8 cellular contexts compared by ENCODE assay signal in the genomic region with DNA sequence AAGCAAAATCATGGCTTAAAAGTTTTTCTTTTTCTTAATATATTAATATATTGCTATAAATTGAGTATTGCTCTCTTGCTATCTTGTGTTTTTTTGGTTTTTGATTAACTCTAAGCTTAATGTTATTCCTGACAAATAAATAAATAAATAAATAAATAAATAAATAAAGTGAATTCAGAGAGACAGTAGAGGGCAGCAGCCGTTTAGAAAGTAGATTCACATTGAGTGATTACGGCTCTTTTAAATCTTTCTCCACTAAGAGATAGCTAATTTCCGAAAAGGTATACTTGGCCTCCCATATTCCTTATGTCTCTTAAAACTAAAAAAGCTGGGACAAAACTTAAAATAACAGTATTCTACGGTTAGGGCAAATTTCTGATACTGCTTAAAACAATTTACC. TPM values are rescaled to one million over a fixed set of nuclear protein-coding genes. Genes with fewer than 3 reads are reported as not detected.
DNase-seq lines count a peak whose midpoint lies in the region; FAIRE-seq and TF ChIP-seq lines count a peak whose summit lies in the region.

No MANE protein-coding gene starts in this region.

- no peaks in the 10 kb centered on the region for H3K27me3 Mint-ChIP-seq in activated CD4-positive, alpha-beta memory T cell treated with anti-CD3 and anti-CD28 coated beads, Interleukin-2, amount 10 ng/mL, durations not matched to agents 7 days and 5 days

- no peak overlapping the region for H3K4me3 Mint-ChIP-seq in activated CD4-positive, alpha-beta memory T cell treated with anti-CD3 and anti-CD28 coated beads, Interleukin-2, amount 10 ng/mL, durations not matched to agents 7 days and 5 days

- H3K9ac ChIP-seq in kidney (ENCODE audit: low read length in 2 of 2), result no peak overlapping the region

- peak; percentile 93 for FAIRE-seq in kidney (lab: Jason Lieb, UNC)

- no peak overlapping the region for H3K27ac Mint-ChIP-seq in activated CD4-positive, alpha-beta memory T cell treated with anti-CD3 and anti-CD28 coated beads, Interleukin-2, amount 10 ng/mL, durations not matched to agents 7 days and 5 days

- peak; percentile 50 for TF ChIP-seq CTCF in AG04450 (IDR thresholded peaks at IDR 0.05; ENCODE audit: low read depth, low read length)
- TF ChIP-seq CTCF in kidney (IDR thresholded peaks at IDR 0.05; ENCODE audit: borderline replicate concordance, extremely low read depth, insufficient read depth), result peak; percentile 32

- H3K36me3 Mint-ChIP-seq in activated CD4-positive, alpha-beta memory T cell treated with anti-CD3 and anti-CD28 coated beads, Interleukin-2, amount 10 ng/mL, durations not matched to agents 7 days and 5 days (ENCODE audit: low read depth), result peaks cover 19% of the 10 kb centered on the region

- CTCF ChIA-PET in AG04450 (lab: Charles Lee), result interaction anchor here (0.6 to 4.2 kb wide), 48 partner anchors 9 to 985 kb away, joined by 3 to 168 read pairs (median 4); partner anchors contain the start of genes MSH2 and MSH6
- CTCF ChIA-PET in activated CD4-positive, alpha-beta memory T cell treated with anti-CD3 and anti-CD28 coated beads, Interleukin-2, amount 10 ng/mL, durations not matched to agents 7 days and 5 days (lab: Charles Lee), result interaction anchor here (1.0 to 3.4 kb wide), 7 partner anchors 31 to 330 kb away, joined by 3 to 28 read pairs (median 3); no protein-coding TSS in a partner anchor

- POLR2A ChIA-PET in AG04450 (lab: Yijun Ruan, JAX), result no interaction called here
- POLR2A ChIA-PET in activated CD4-positive, alpha-beta memory T cell treated with anti-CD3 and anti-CD28 coated beads, Interleukin-2, amount 10 ng/mL, durations not matched to agents 7 days and 5 days (lab: Charles Lee), result no interaction called here

- DNase-seq in AG04450 (ENCODE audit: low read depth, low spot score) (no peak), H4 (ENCODE audit: low spot score) (peak; percentile 21), amniotic epithelial cell (ENCODE audit: low read depth) (peak; percentile 55), kidney (no peak), NCI-H146 (lab: John Stamatoyannopoulos, UW) (no peak), glomerular visceral epithelial cell (ENCODE audit: extremely low spot score) (no peak), GF-D8 (lab: John Stamatoyannopoulos, UW) (no peak)
- no peak for DNase-seq in activated CD4-positive, alpha-beta memory T cell treated with anti-CD3 and anti-CD28 coated beads, Interleukin-2, amount 10 ng/mL, durations not matched to agents 7 days and 5 days

- H3K4me3 ChIP-seq in AG04450 (ENCODE audit: low read depth, low read length), result no peak overlapping the region
- no peak overlapping the region for H3K4me3 ChIP-seq in kidney (ENCODE audit: low read length in 2 of 2)

- H3K27me3 ChIP-seq in AG04450 (ENCODE audit: control insufficient read depth, insufficient read depth, low read length), result no peaks in the 10 kb centered on the region

- H3K36me3 ChIP-seq in kidney (ENCODE audit: control insufficient read depth in 1 of 2, insufficient read depth in 2 of 2, low read length in 2 of 2), result no peaks in the 10 kb centered on the region

- H3K27ac ChIP-seq in AG04450 (ENCODE audit: low read depth, low read length), result no peak overlapping the region
- no peak overlapping the region for H3K27ac ChIP-seq in kidney (ENCODE audit: low read depth in 2 of 2, low read length in 2 of 2)

- H3K4me1 Mint-ChIP-seq in activated CD4-positive, alpha-beta memory T cell treated with anti-CD3 and anti-CD28 coated beads, Interleukin-2, amount 10 ng/mL, durations not matched to agents 7 days and 5 days, result no peaks in the 10 kb centered on the region

- no peaks in the 10 kb centered on the region for H3K9me3 Mint-ChIP-seq in activated CD4-positive, alpha-beta memory T cell treated with anti-CD3 and anti-CD28 coated beads, Interleukin-2, amount 10 ng/mL, durations not matched to agents 7 days and 5 days

- intact Hi-C loops in kidney (cut with DNase I), result no loop called here

- no peaks in the 10 kb centered on the region for H3K4me1 ChIP-seq in kidney (ENCODE audit: control insufficient read depth in 1 of 2, insufficient read depth in 1 of 2, low read depth in 1 of 2, low read length in 2 of 2)

- no peaks in the 10 kb centered on the region for H3K9me3 ChIP-seq in AG04450 (ENCODE audit: control insufficient read depth, insufficient read depth, low read length)
- H3K9me3 ChIP-seq in kidney (ENCODE audit: control insufficient read depth in 1 of 2, low read length in 2 of 2), result no peaks in the 10 kb centered on the region

RNA-seq across cellular contexts. Expression of gene MSH2, which starts 34.3 kb away (rescaled TPM):
- 12.6 and 18.4 TPM in 2 replicates for polyA plus RNA-seq in AG04450 (2011; rRNA removed)
- 8.0 and 13.4 TPM in 2 replicates for polyA minus RNA-seq in AG04450 (2011; rRNA and poly(A)+ RNA removed)
- total RNA-seq in H4 (2014; rRNA removed; shearing (Covaris generic)), result 38.0 and 44.1 TPM in 2 replicates
- 17.0 TPM for total RNA-seq in kidney
- polyA plus RNA-seq in kidney (ENCODE audit: insufficient read depth, low read depth, low replicate concordance), result 7.2 TPM
- total RNA-seq in activated CD4-positive, alpha-beta memory T cell treated with anti-CD3 and anti-CD28 coated beads, Interleukin-2, amount 10 ng/mL, durations not matched to agents 7 days and 5 days, result 10 to 100 TPM; 39.0 to 39.3 TPM

Comparison
In these comparisons a context has a peak if more than half of its experiments do, and no peak if none do; other contexts are left out.
1. DNase-seq: peak in H4 (single experiment) and amniotic epithelial cell (single experiment); none in AG04450 (single experiment), kidney (single experiment), NCI-H146 (single experiment), glomerular visceral epithelial cell (single experiment), activated CD4-positive, alpha-beta memory T cell treated with anti-CD3 and anti-CD28 coated beads, Interleukin-2, amount 10 ng/mL, durations not matched to agents 7 days and 5 days (single experiment) and GF-D8 (single experiment).